In genomic region chr13:19601749-19602725, GRCh38 we compare ENCODE assay signal across 1 cellular context.
TF ChIP-seq lines count a peak whose summit lies in the region.

No MANE protein-coding gene starts in this region.

TF ChIP-seq in SK-N-SH, 30 proteins besides CTCF, POLR2A, EP300 and RAD21 (continued from another document):
- 0 out of 2 replicates have a peak, but pooled peaks have one; percentile 44 for TF ChIP-seq YY1 (IDR thresholded peaks at IDR 0.05; ENCODE audit: low read depth)
- peak; percentile 13; the same call in 1 of the 2 replicates for TF ChIP-seq SIN3A (IDR thresholded peaks at IDR 0.05; ENCODE audit: borderline replicate concordance, low read depth, low read length)
- TF ChIP-seq EZH2phosphoT487 (IDR thresholded peaks at IDR 0.05; ENCODE audit: borderline replicate concordance, low read depth) = no peak
- TF ChIP-seq FOXJ3 (CRISPR knock-in tag; IDR thresholded peaks at IDR 0.05) = no peak
- TF ChIP-seq MXI1 (IDR thresholded peaks at IDR 0.05; ENCODE audit: low read depth, low read length) = peak; percentile 47
